22 cellular contexts compared by ENCODE assay signal in genomic region chr1:207430602-207431001, GRCh38. TPM values are rescaled to one million over a fixed set of nuclear protein-coding genes. Genes with fewer than 3 reads are reported as not detected.
"Had no signal": no experiment of that assay in that cellular context is flagged by ENCODE, and none has a peak within 500 bp of the region (broad histone marks: within the 10 kb centered on the region; RNA-seq: fewer than 3 reads in every experiment).

No MANE protein-coding gene starts in this region.

- H3K27ac Mint-ChIP-seq: activated CD4-positive, alpha-beta memory T cell treated with anti-CD3 and anti-CD28 coated beads for 36 hours; activated CD4-positive, alpha-beta T cell treated with anti-CD3 and anti-CD28 coated beads for 36 hours; activated naive CD4-positive, alpha-beta T cell treated with anti-CD3 and anti-CD28 coated beads, Interleukin-2, amount 10 ng/mL, durations not matched to agents 7 days and 5 days; activated T-cell treated with anti-CD3 and anti-CD28 coated beads, Interleukin-2, amount 50 U/mL, for 24 hours; natural killer cell treated with Interleukin-12 subunit alpha and Interleukin-12 subunit beta and Interleukin-15 and Interleukin-18, amount 100 ng/mL, for 72 hours; T-helper 1 cell treated with Interleukin-12 subunit alpha and Interleukin-12 subunit beta and Interleukin-4 antibody, amounts not matched to agents 30 μg/mL and 1 μg/mL, for 36 hours had no signal

- H3K9ac ChIP-seq: parathyroid adenoma had no signal

- H2AFZ ChIP-seq: parathyroid adenoma had no signal

- H3K79me2 ChIP-seq: parathyroid adenoma had no signal

- H3K4me3 Mint-ChIP-seq: activated CD4-positive, alpha-beta memory T cell treated with anti-CD3 and anti-CD28 coated beads for 36 hours; activated CD4-positive, alpha-beta T cell treated with anti-CD3 and anti-CD28 coated beads for 36 hours; activated naive CD4-positive, alpha-beta T cell treated with anti-CD3 and anti-CD28 coated beads, Interleukin-2, amount 10 ng/mL, durations not matched to agents 7 days and 5 days; activated T-cell treated with anti-CD3 and anti-CD28 coated beads, Interleukin-2, amount 50 U/mL, for 24 hours; central memory CD8-positive, alpha-beta T cell; natural killer cell treated with Interleukin-12 subunit alpha and Interleukin-12 subunit beta and Interleukin-15 and Interleukin-18, amount 100 ng/mL, for 72 hours; T-helper 1 cell treated with Interleukin-12 subunit alpha and Interleukin-12 subunit beta and Interleukin-4 antibody, amounts not matched to agents 30 μg/mL and 1 μg/mL, for 36 hours had no signal

- ATAC-seq: activated CD4-positive, alpha-beta T cell treated with anti-CD3 and anti-CD28 coated beads for 36 hours; lower lobe of right lung; natural killer cell treated with Interleukin-12 subunit alpha and Interleukin-12 subunit beta and Interleukin-15 and Interleukin-18, amount 100 ng/mL, for 72 hours had no signal

- H3K36me3 Mint-ChIP-seq: activated CD4-positive, alpha-beta memory T cell treated with anti-CD3 and anti-CD28 coated beads for 36 hours; activated naive CD4-positive, alpha-beta T cell treated with anti-CD3 and anti-CD28 coated beads, Interleukin-2, amount 10 ng/mL, durations not matched to agents 7 days and 5 days; natural killer cell treated with Interleukin-12 subunit alpha and Interleukin-12 subunit beta and Interleukin-15 and Interleukin-18, amount 100 ng/mL, for 72 hours had no signal

- H3K4me3 ChIP-seq: ascending aorta, colonic mucosa, lower lobe of right lung, sigmoid colon, tibial artery had no signal

- H3K9me3 Mint-ChIP-seq: activated CD4-positive, alpha-beta memory T cell treated with anti-CD3 and anti-CD28 coated beads for 36 hours; activated naive CD4-positive, alpha-beta T cell treated with anti-CD3 and anti-CD28 coated beads, Interleukin-2, amount 10 ng/mL, durations not matched to agents 7 days and 5 days; activated T-cell treated with anti-CD3 and anti-CD28 coated beads, Interleukin-2, amount 50 U/mL, for 24 hours; central memory CD8-positive, alpha-beta T cell; natural killer cell treated with Interleukin-12 subunit alpha and Interleukin-12 subunit beta and Interleukin-15 and Interleukin-18, amount 100 ng/mL, for 72 hours; T-helper 1 cell treated with Interleukin-12 subunit alpha and Interleukin-12 subunit beta and Interleukin-4 antibody, amounts not matched to agents 30 μg/mL and 1 μg/mL, for 36 hours had no signal

- H3K4me1 ChIP-seq: ascending aorta, colonic mucosa, lower lobe of right lung, parathyroid adenoma, sigmoid colon, tibial artery had no signal

- H3K27ac ChIP-seq: ascending aorta, colonic mucosa, lower lobe of right lung, neutrophil, parathyroid adenoma, sigmoid colon, tibial artery had no signal

- H3K27me3 ChIP-seq: ascending aorta, colonic mucosa, neutrophil, sigmoid colon, spleen, tibial artery had no signal

- H3K36me3 ChIP-seq: ascending aorta, colonic mucosa, lower lobe of right lung, neutrophil, sigmoid colon, spleen, tibial artery had no signal

- H3K4me1 Mint-ChIP-seq: activated naive CD4-positive, alpha-beta T cell treated with anti-CD3 and anti-CD28 coated beads, Interleukin-2, amount 10 ng/mL, durations not matched to agents 7 days and 5 days; central memory CD8-positive, alpha-beta T cell had no signal

- DNase-seq: activated CD4-positive, alpha-beta memory T cell treated with anti-CD3 and anti-CD28 coated beads for 36 hours; activated CD4-positive, alpha-beta T cell treated with anti-CD3 and anti-CD28 coated beads for 36 hours; activated naive CD4-positive, alpha-beta T cell treated with anti-CD3 and anti-CD28 coated beads, Interleukin-2, amount 10 ng/mL, durations not matched to agents 7 days and 5 days; activated T-cell treated with anti-CD3 and anti-CD28 coated beads, Interleukin-2, amount 50 U/mL, for 24 hours; colonic mucosa; foreskin melanocyte; hypothalamus; islet precursor cell; lower lobe of right lung; sigmoid colon; spleen; stimulated activated naive CD4-positive, alpha-beta T cell treated with Interleukin-2 at 50 U/mL for 16 hours; substantia nigra; tibial artery had no signal

- H3K9me3 ChIP-seq: ascending aorta, colonic mucosa, lower lobe of right lung, neutrophil, sigmoid colon, spleen, tibial artery had no signal

RNA-seq across cellular contexts. Expression of gene CR2, which starts 23.5 kb away (rescaled TPM):
- total RNA-seq: ascending aorta; fibroblast of lung; natural killer cell treated with Interleukin-12 subunit alpha and Interleukin-12 subunit beta and Interleukin-15 and Interleukin-18, amount 100 ng/mL, for 72 hours; renal cortical epithelial cell; sigmoid colon had no signal
